ENCODE assay signal across 8 cellular contexts in genomic region chr3:129625071-129625874, GRCh38. TPM values are rescaled to one million over a fixed set of nuclear protein-coding genes. Genes with fewer than 3 reads are reported as not detected.
DNase-seq lines count a peak whose midpoint lies in the region; ATAC-seq and TF ChIP-seq lines count a peak whose summit lies in the region.

No MANE protein-coding gene starts in this region.

- no peaks in the 10 kb centered on the region for H4K20me1 ChIP-seq in DOHH2 (ENCODE audit: control insufficient read depth, insufficient read depth, low read depth, low read length)

- H3K4me2 ChIP-seq in DOHH2 (ENCODE audit: low read length): no peak overlapping the region

- intact Hi-C loops in posterior vena cava (cut with DNase I): loop anchor here (2.0 to 5.0 kb wide), 2 partner anchors 70 to 307 kb away; no protein-coding TSS in a partner anchor

- peaks cover 65% of the 10 kb centered on the region for H3K4me1 Mint-ChIP-seq in endothelial cell (ENCODE audit: unreplicated experiment)

- TF ChIP-seq CTCF in DOHH2 (IDR thresholded peaks at IDR 0.05; ENCODE audit: low read depth, low read length, poor library complexity, severe bottlenecking): peak; percentile 27
- TF ChIP-seq CTCF in endothelial cell (IDR thresholded peaks at IDR 0.05; ENCODE audit: unreplicated experiment): no peak

- H3K27me3 Mint-ChIP-seq in endothelial cell (ENCODE audit: unreplicated experiment): peaks cover 26% of the 10 kb centered on the region

- H3K36me3 ChIP-seq in DOHH2 (ENCODE audit: control insufficient read depth, low read length): no peaks in the 10 kb centered on the region

- H3K4me1 ChIP-seq in DOHH2 (ENCODE audit: control insufficient read depth, low read length): peaks cover 25% of the 10 kb centered on the region

- ATAC-seq in HG03469 (IDR thresholded peaks at IDR 0.05; ENCODE audit: unreplicated experiment): no peak
- no peak for ATAC-seq in HG03460 (IDR thresholded peaks at IDR 0.05; ENCODE audit: unreplicated experiment)

- no peaks in the 10 kb centered on the region for H3K9me3 Mint-ChIP-seq in endothelial cell (ENCODE audit: unreplicated experiment)

- peak; percentile 13 for DNase-seq in NCI-H1694 (lab: John Stamatoyannopoulos, UW)
- no peak for DNase-seq in endothelial cell (ENCODE audit: low spot score)
- peak; percentile 66 for DNase-seq in posterior vena cava (ENCODE audit: low spot score)
- no peak for DNase-seq in DMS153 treated with DMSO at 0.1 percent for 48 hours (lab: John Stamatoyannopoulos, UW; ENCODE audit: unreplicated experiment)
- no peak for DNase-seq in NCI-H1048 (lab: John Stamatoyannopoulos, UW)

- H3K27ac Mint-ChIP-seq in endothelial cell (ENCODE audit: unreplicated experiment): peak overlapping the region; percentile 84

- no peaks in the 10 kb centered on the region for H3F3A ChIP-seq in DOHH2 (ENCODE audit: control insufficient read depth, insufficient read depth)

- H3K9me2 ChIP-seq in DOHH2 (replicated peaks; ENCODE audit: control insufficient read depth, low read length): no peaks in the 10 kb centered on the region

- H3K27ac ChIP-seq in DOHH2 (ENCODE audit: low read depth, low read length): no peak overlapping the region

- H3K4me3 ChIP-seq in DOHH2 (ENCODE audit: low read length): no peak overlapping the region

- no peaks in the 10 kb centered on the region for H3K9me3 ChIP-seq in DOHH2 (ENCODE audit: control insufficient read depth, insufficient read depth, low read length)

- peak overlapping the region; percentile 42 for H3K4me3 Mint-ChIP-seq in endothelial cell (ENCODE audit: unreplicated experiment)

- peaks cover 3% of the 10 kb centered on the region for H3K36me3 Mint-ChIP-seq in endothelial cell (ENCODE audit: low read depth, unreplicated experiment)

- H3K79me2 ChIP-seq in DOHH2 (ENCODE audit: control insufficient read depth, low read length): no peaks in the 10 kb centered on the region

- peaks cover 7% of the 10 kb centered on the region; the same call in 1 of the 2 replicates for H3K27me3 ChIP-seq in DOHH2 (ENCODE audit: control insufficient read depth, low read length)

RNA-seq across cellular contexts. Expression of gene PLXND1, which starts 18.8 kb away (rescaled TPM):
- total RNA-seq in endothelial cell (ENCODE audit: unreplicated experiment): 1,753 TPM
- total RNA-seq in posterior vena cava: 100 to 1,000 TPM; 155 to 241 TPM

Comparison
In these comparisons a context has a peak if more than half of its experiments do, and no peak if none do; other contexts are left out.
1. DNase-seq: peak in NCI-H1694 (single experiment) and posterior vena cava (single experiment); none in endothelial cell (single experiment), DMS153 treated with DMSO at 0.1 percent for 48 hours (single experiment) and NCI-H1048 (single experiment).